10 cellular contexts compared by ENCODE assay signal in the genomic region with DNA sequence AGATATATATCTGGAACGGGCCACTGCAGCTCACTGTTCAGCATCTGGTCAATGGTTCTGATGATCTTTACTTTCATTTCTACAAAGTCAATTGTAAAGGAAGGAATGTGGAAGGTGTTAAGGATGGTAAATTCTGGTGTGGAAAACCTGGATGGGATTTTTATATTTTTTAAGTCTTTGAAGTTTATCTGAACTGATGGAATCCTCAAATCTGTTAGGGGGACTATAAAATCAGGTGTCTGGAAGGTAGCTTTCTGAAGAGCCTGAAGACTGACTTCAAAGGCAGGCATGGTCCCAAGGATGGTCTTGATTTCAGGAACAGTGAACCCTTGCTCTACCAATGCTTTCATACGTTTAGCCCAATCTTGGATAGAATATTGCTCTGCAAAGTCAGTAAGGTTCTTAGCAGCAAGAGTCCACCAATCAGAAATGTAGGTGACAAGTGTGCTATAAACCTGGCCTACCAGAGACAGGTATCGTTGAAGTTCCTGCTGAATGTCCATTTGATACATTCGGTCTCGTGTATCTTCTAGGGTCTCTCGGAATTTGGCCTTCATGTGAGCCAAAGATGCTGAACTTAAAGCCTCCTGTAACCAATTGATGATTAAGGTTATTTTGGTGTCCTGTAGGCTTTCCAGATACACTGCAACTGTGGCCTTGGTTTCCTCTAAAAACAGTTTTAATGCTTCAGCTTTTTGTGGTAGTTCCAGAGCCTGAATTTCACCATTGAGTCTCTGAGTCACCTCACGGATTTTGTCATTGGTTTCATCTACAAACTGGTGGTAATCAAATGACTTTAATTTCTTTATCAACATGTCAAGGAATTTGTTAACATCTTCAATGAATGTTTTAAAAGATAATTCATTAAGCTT. TPM values are rescaled to one million over a fixed set of nuclear protein-coding genes. Genes with fewer than 3 reads are reported as not detected.
"Had no signal": no experiment of that assay in that cellular context is flagged by ENCODE, and none has a peak within 500 bp of the region (broad histone marks: within the 10 kb centered on the region; RNA-seq: fewer than 3 reads in every experiment).

No MANE protein-coding gene starts in this region.

- H3K36me3 ChIP-seq: HAP-1 had no signal

- H3K9me3 ChIP-seq: HAP-1 had no signal

- DNase-seq: GM23248, GOT3, H7, HFFc6, IMR-90, KBM-7 had no signal

- H3K9ac ChIP-seq: GM23248 had no signal

- H3K27ac Mint-ChIP-seq: HFFc6 had no signal

- H3K4me1 ChIP-seq: HAP-1 had no signal

- H3K4me3 ChIP-seq: GM23248, HAP-1 had no signal

- H3K4me3 Mint-ChIP-seq: HFFc6 had no signal

- H2AFZ ChIP-seq: GM23248 had no signal

- H3K27ac ChIP-seq: GM23248, HL-60 had no signal

- ATAC-seq: HCT116 had no signal

RNA-seq across cellular contexts. Expression of a gene that starts 34.8 kb away (rescaled TPM):
- total RNA-seq: GM23248, H4, HFFc6 had no signal
- polyA plus RNA-seq: GM23248, IMR-90 had no signal
